In the genomic region with DNA sequence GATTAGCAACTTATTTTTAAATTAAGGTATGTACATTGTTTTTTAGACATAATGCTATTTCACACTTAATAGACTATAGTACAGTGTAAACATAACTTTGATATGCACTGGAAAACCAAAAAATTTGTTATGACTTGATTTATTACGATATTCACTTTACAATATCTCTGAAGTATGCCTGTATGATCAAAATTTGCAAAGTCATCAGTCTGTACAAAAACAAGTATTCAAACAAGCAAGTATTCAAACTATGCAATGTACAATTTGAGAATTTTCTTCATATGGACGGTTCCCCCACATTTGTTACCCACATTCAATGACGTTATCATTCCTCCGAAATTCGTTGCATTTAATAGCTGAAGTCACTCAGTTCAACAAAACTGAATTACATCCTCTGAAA, we compare ENCODE assay signal across 28 cellular contexts.
"Had no signal": no experiment of that assay in that cellular context is flagged by ENCODE, and none has a peak within 500 bp of the region (broad histone marks: within the 10 kb centered on the region; RNA-seq: fewer than 3 reads in every experiment).

No MANE protein-coding gene starts in this region.

- H3K36me3 ChIP-seq: colonic mucosa, esophagus squamous epithelium, gastrocnemius medialis had no signal

- H3K79me2 ChIP-seq: hepatocyte had no signal

- H3K4me1 ChIP-seq: colonic mucosa, esophagus muscularis mucosa, esophagus squamous epithelium, foreskin keratinocyte, gastrocnemius medialis, gastroesophageal sphincter had no signal

- H3K4me3 ChIP-seq: colonic mucosa, coronary artery, dorsolateral prefrontal cortex, esophagus muscularis mucosa, esophagus squamous epithelium, gastrocnemius medialis, gastroesophageal sphincter, heart left ventricle, heart right ventricle, hepatocyte had no signal

- H2AFZ ChIP-seq: hepatocyte had no signal

- H3K4me2 ChIP-seq: hepatocyte had no signal

- H3K27ac ChIP-seq: colonic mucosa, coronary artery, dorsolateral prefrontal cortex, epithelial cell of prostate, esophagus muscularis mucosa, esophagus squamous epithelium, foreskin keratinocyte, gastrocnemius medialis, gastroesophageal sphincter, heart left ventricle, heart right ventricle, hepatocyte had no signal

- H3K27me3 ChIP-seq: colonic mucosa, dorsolateral prefrontal cortex, esophagus muscularis mucosa, esophagus squamous epithelium, foreskin keratinocyte, gastrocnemius medialis, gastroesophageal sphincter, heart left ventricle, heart right ventricle, hepatocyte had no signal

- H3K9me3 ChIP-seq: colonic mucosa, esophagus muscularis mucosa, esophagus squamous epithelium, gastrocnemius medialis, gastroesophageal sphincter, heart left ventricle had no signal

- FAIRE-seq: colon, endometrium, endothelial cell of umbilical vein, frontal cortex had no signal

- ATAC-seq: effector memory CD8-positive, alpha-beta T cell; esophagus mucosa; foreskin keratinocyte; gastrocnemius medialis; gastroesophageal sphincter; heart left ventricle; heart right ventricle had no signal

- DNase-seq: colonic mucosa; cortex of kidney; dermis blood vessel endothelial cell; dorsolateral prefrontal cortex; effector CD4-positive, alpha-beta T cell; effector CD8-positive, alpha-beta T cell; effector memory CD4-positive, alpha-beta T cell; effector memory CD8-positive, alpha-beta T cell; endodermal cell; erythroblast; esophagus squamous epithelium; foreskin fibroblast; foreskin keratinocyte; foreskin melanocyte; gastrocnemius medialis; glutamatergic neuron; heart left ventricle; heart right ventricle had no signal
